ENCODE assay signal across 8 cellular contexts in genomic region chr19:43638991-43639494, GRCh38. TPM values are rescaled to one million over a fixed set of nuclear protein-coding genes. Genes with fewer than 3 reads are reported as not detected.
DNase-seq lines count a peak whose midpoint lies in the region; ATAC-seq, FAIRE-seq and TF ChIP-seq lines count a peak whose summit lies in the region.

No MANE protein-coding gene starts in this region.

- H3K36me3 Mint-ChIP-seq in activated naive CD8-positive, alpha-beta T cell treated with anti-CD3 and anti-CD28 coated beads for 36 hours, result no peaks in the 10 kb centered on the region

- H4K20me1 ChIP-seq in SK-N-SH (ENCODE audit: insufficient read depth), result no peaks in the 10 kb centered on the region
- no peaks in the 10 kb centered on the region for H4K20me1 ChIP-seq in keratinocyte (ENCODE audit: control insufficient read depth, extremely low read depth, insufficient read depth, low read length)

- H3K9me1 ChIP-seq in keratinocyte (ENCODE audit: control insufficient read depth, extremely low read depth, insufficient read depth, low read length), result no peaks in the 10 kb centered on the region

- no peaks in the 10 kb centered on the region for H3K9me3 Mint-ChIP-seq in activated naive CD8-positive, alpha-beta T cell treated with anti-CD3 and anti-CD28 coated beads for 36 hours
- H3K9me3 Mint-ChIP-seq in stimulated activated naive CD8-positive, alpha-beta T cell treated with anti-CD3 and anti-CD28 coated beads, Interleukin-15, amount 100 ng/mL, for 72 hours, result no peaks in the 10 kb centered on the region

- H3K27ac ChIP-seq in SK-N-SH (ENCODE audit: low read depth in 2 of 2, low read length in 1 of 2) (no peak overlapping the region), keratinocyte (ENCODE audit: control insufficient read depth, insufficient read depth, low read length) (no peak overlapping the region)
- H3K27ac ChIP-seq in effector memory CD4-positive, alpha-beta T cell (ENCODE audit: insufficient read depth, low read length, poor library complexity, severe bottlenecking), result no peak overlapping the region

- H3K4me3 Mint-ChIP-seq in activated naive CD8-positive, alpha-beta T cell treated with anti-CD3 and anti-CD28 coated beads for 36 hours, result peak overlapping the region; percentile 75
- H3K4me3 Mint-ChIP-seq in stimulated activated naive CD8-positive, alpha-beta T cell treated with anti-CD3 and anti-CD28 coated beads, Interleukin-15, amount 100 ng/mL, for 72 hours, result peak overlapping the region; percentile 71 to 78

- TF ChIP-seq EP300 in SK-N-SH (IDR thresholded peaks at IDR 0.05; ENCODE audit: borderline replicate concordance in 1 of 2, low read depth in 1 of 2, low read length in 1 of 2), result no peak

- H3K9me2 ChIP-seq in SK-N-SH, result no peaks in the 10 kb centered on the region

- no peak for ATAC-seq in SK-N-SH treated with all-trans-retinoic acid at 6 μM for 48 hours
- ATAC-seq in stimulated activated naive CD8-positive, alpha-beta T cell treated with anti-CD3 and anti-CD28 coated beads, Interleukin-15, amount 100 ng/mL, for 72 hours, result peak; percentile 21

- H3K9me3 ChIP-seq in SK-N-SH (no peaks in the 10 kb centered on the region), keratinocyte (ENCODE audit: control insufficient read depth, low read depth, low read length) (no peaks in the 10 kb centered on the region)
- no peaks in the 10 kb centered on the region for H3K9me3 ChIP-seq in effector memory CD4-positive, alpha-beta T cell (ENCODE audit: control insufficient read depth, low read length)

- no peak overlapping the region for H2AFZ ChIP-seq in SK-N-SH (ENCODE audit: low read depth)
- H2AFZ ChIP-seq in keratinocyte (ENCODE audit: control insufficient read depth, low read length), result no peak overlapping the region

- no peak overlapping the region for H3K27ac Mint-ChIP-seq in activated naive CD8-positive, alpha-beta T cell treated with anti-CD3 and anti-CD28 coated beads for 36 hours
- peak overlapping the region in 1 of 2 donors; percentile 22 for H3K27ac Mint-ChIP-seq in stimulated activated naive CD8-positive, alpha-beta T cell treated with anti-CD3 and anti-CD28 coated beads, Interleukin-15, amount 100 ng/mL, for 72 hours

- TF ChIP-seq CTCF in SK-N-SH (IDR thresholded peaks at IDR 0.05), result no peak
- no peak for TF ChIP-seq CTCF in keratinocyte (optimal IDR thresholded peaks at IDR 0.05 in 1 of 3, IDR thresholded peaks at IDR 0.05 in 1 of 3, conservative IDR thresholded peaks at IDR 0.05 in 1 of 3; ENCODE audit: extremely low read depth in 1 of 3, insufficient read depth in 2 of 3, low read length in 3 of 3)

- POLR2A ChIA-PET in SK-N-SH (lab: Yijun Ruan, JAX), result no interaction called here

- H3K27me3 ChIP-seq in SK-N-SH (ENCODE audit: insufficient read depth) (no peaks in the 10 kb centered on the region; the same call in 1 of the 2 replicates), keratinocyte (ENCODE audit: control insufficient read depth, extremely low read depth, insufficient read depth, low read length) (peaks cover 15% of the 10 kb centered on the region)
- H3K27me3 ChIP-seq in effector memory CD4-positive, alpha-beta T cell (replicated peaks; ENCODE audit: control insufficient read depth, insufficient read depth, low read length, poor library complexity, severe bottlenecking), result peaks cover 2% of the 10 kb centered on the region

- no peak for TF ChIP-seq RAD21 in SK-N-SH (IDR thresholded peaks at IDR 0.05; ENCODE audit: low read length)

- H3K79me2 ChIP-seq in SK-N-SH (ENCODE audit: insufficient read depth) (no peaks in the 10 kb centered on the region), keratinocyte (ENCODE audit: control insufficient read depth, insufficient read depth, low read length) (no peaks in the 10 kb centered on the region)

- dilution Hi-C loops in keratinocyte (cut with MboI; ENCODE audit: extremely low pct_ligation_motif_present, low sequenced_read_pairs), result no loop called here

- no peak for FAIRE-seq in keratinocyte (lab: Jason Lieb, UNC)

- CTCF ChIA-PET in SK-N-SH (lab: Yijun Ruan, JAX), result no interaction called here

- H3F3A ChIP-seq in SK-N-SH (replicated peaks; ENCODE audit: insufficient read depth), result peaks cover 12% of the 10 kb centered on the region

- H3K36me3 ChIP-seq in SK-N-SH (replicated peaks in 1 of 2; ENCODE audit: control insufficient read depth in 1 of 2, insufficient read depth in 2 of 2, low read length in 1 of 2) (no peaks in the 10 kb centered on the region), keratinocyte (ENCODE audit: control insufficient read depth in 2 of 2, extremely low read depth in 1 of 2, insufficient read depth in 2 of 2, low read length in 2 of 2) (no peaks in the 10 kb centered on the region)
- H3K36me3 ChIP-seq in effector memory CD4-positive, alpha-beta T cell (ENCODE audit: control insufficient read depth, insufficient read depth, low read length), result no peaks in the 10 kb centered on the region

- H3K27me3 Mint-ChIP-seq in activated naive CD8-positive, alpha-beta T cell treated with anti-CD3 and anti-CD28 coated beads for 36 hours, result peaks cover 58% of the 10 kb centered on the region
- H3K27me3 Mint-ChIP-seq in stimulated activated naive CD8-positive, alpha-beta T cell treated with anti-CD3 and anti-CD28 coated beads, Interleukin-15, amount 100 ng/mL, for 72 hours, result peaks cover 71% of the 10 kb centered on the region

- 14% methylated on average over 10 of the region's 15 CpGs for WGBS in SK-N-SH (ENCODE audit: low lambda C conversion rate)

- H3K4me1 Mint-ChIP-seq in activated naive CD8-positive, alpha-beta T cell treated with anti-CD3 and anti-CD28 coated beads for 36 hours, result peaks cover 4% of the 10 kb centered on the region
- peaks cover 28% of the 10 kb centered on the region for H3K4me1 Mint-ChIP-seq in stimulated activated naive CD8-positive, alpha-beta T cell treated with anti-CD3 and anti-CD28 coated beads, Interleukin-15, amount 100 ng/mL, for 72 hours

- H3K4me2 ChIP-seq in SK-N-SH, result peak overlapping the region; percentile 24; the same call in 1 of the 2 replicates
- H3K4me2 ChIP-seq in keratinocyte (ENCODE audit: control insufficient read depth, extremely low read depth, insufficient read depth, low read depth, low read length), result peak overlapping the region; percentile 27

- H3K9ac ChIP-seq in SK-N-SH (no peak overlapping the region), keratinocyte (ENCODE audit: control insufficient read depth, extremely low read depth, insufficient read depth, low read length) (peak overlapping the region; percentile 9)

- DNase-seq in SK-N-SH, result no peak
- DNase-seq in activated naive CD8-positive, alpha-beta T cell treated with anti-CD3 and anti-CD28 coated beads for 36 hours, result no peak
- DNase-seq in keratinocyte (ENCODE audit: low read depth, low spot score), result no peak
- DNase-seq in stimulated activated naive CD8-positive, alpha-beta T cell treated with anti-CD3 and anti-CD28 coated beads, Interleukin-15, amount 100 ng/mL, for 72 hours, result no peak
- no peak for DNase-seq in effector memory CD4-positive, alpha-beta T cell
- DNase-seq in SW 1271 (lab: John Stamatoyannopoulos, UW), result no peak
- no peak for DNase-seq in activated CD8-positive, alpha-beta memory T cell treated with anti-CD3 and anti-CD28 coated beads for 24 hours

- H3K4me1 ChIP-seq in SK-N-SH (ENCODE audit: control insufficient read depth in 1 of 2, insufficient read depth in 2 of 2, low read depth in 1 of 2, low read length in 1 of 2) (peaks cover 0 to 14% of the 10 kb centered on the region in 2 experiments; a peak in 1 of 4 replicates), keratinocyte (ENCODE audit: control insufficient read depth, extremely low read depth, insufficient read depth, low read length) (peaks cover 14% of the 10 kb centered on the region)
- H3K4me1 ChIP-seq in effector memory CD4-positive, alpha-beta T cell (ENCODE audit: control insufficient read depth, insufficient read depth, low read length, poor library complexity, severe bottlenecking), result peaks cover 5% of the 10 kb centered on the region

- H3K4me3 ChIP-seq in SK-N-SH (ENCODE audit: low read depth in 2 of 2, low read length in 1 of 2) (peak overlapping the region in 1 of 2 experiments; percentile 50; a peak in 2 of 4 replicates), keratinocyte (ENCODE audit: control insufficient read depth in 2 of 3, extremely low read depth in 1 of 3, insufficient read depth in 2 of 3, low read depth in 1 of 3, low read length in 3 of 3) (peak overlapping the region; percentile 21 to 36 (median 32))
- no peak overlapping the region for H3K4me3 ChIP-seq in effector memory CD4-positive, alpha-beta T cell (ENCODE audit: insufficient read depth, low read depth, low read length, poor library complexity, severe bottlenecking)

RNA-seq across cellular contexts. Expression of gene CADM4, which starts 0.6 kb away (rescaled TPM):
- 21.4 and 28.9 TPM in 2 replicates for polyA plus RNA-seq in SK-N-SH (2012; rRNA removed)
- polyA plus RNA-seq in SK-N-SH (2012; cell fraction: cytosol; rRNA removed), result 13.2 and 18.6 TPM in 2 replicates
- polyA plus RNA-seq in SK-N-SH (2012; cell fraction: nucleus; rRNA removed), result 11.9 and 25.2 TPM in 2 replicates
- total RNA-seq in activated naive CD8-positive, alpha-beta T cell treated with anti-CD3 and anti-CD28 coated beads for 36 hours, result under 1 TPM; 0.26 to 0.29 TPM
- 3.0 to 4.4 TPM (median 4.3 TPM) in 3 replicates for polyA plus RNA-seq in keratinocyte
- polyA plus RNA-seq in keratinocyte (2011; ENCODE audit: low read depth), result 10.5 TPM
- polyA plus RNA-seq in keratinocyte (2011; cell fraction: cytosol; rRNA removed), result 1.3 and 2.7 TPM in 2 replicates
- 5.0 and 5.6 TPM in 2 replicates for polyA plus RNA-seq in keratinocyte (2011; cell fraction: nucleus; rRNA removed)
- 8.5 and 11.1 TPM in 2 replicates for polyA plus RNA-seq in keratinocyte (2012; ENCODE audit: low replicate concordance)
- 2.4 to 4.1 TPM (median 2.8 TPM) in 3 replicates for polyA minus RNA-seq in keratinocyte
- polyA minus RNA-seq in keratinocyte (2011; cell fraction: cytosol; rRNA and poly(A)+ RNA removed), result 2.3 TPM
- polyA minus RNA-seq in keratinocyte (2011; cell fraction: nucleus; rRNA and poly(A)+ RNA removed), result 4.1 and 4.6 TPM in 2 replicates

RNA-seq across cellular contexts. Expression of gene ZNF428, which starts 19.6 kb away (rescaled TPM):
- polyA plus RNA-seq in SK-N-SH (2012; rRNA removed), result 60.9 and 79.5 TPM in 2 replicates
- 56.7 and 67.9 TPM in 2 replicates for polyA plus RNA-seq in SK-N-SH (2012; cell fraction: cytosol; rRNA removed)
- 32.6 and 47.0 TPM in 2 replicates for polyA plus RNA-seq in SK-N-SH (2012; cell fraction: nucleus; rRNA removed)
- 10 to 100 TPM; 16.8 to 19.7 TPM for total RNA-seq in activated naive CD8-positive, alpha-beta T cell treated with anti-CD3 and anti-CD28 coated beads for 36 hours
- polyA plus RNA-seq in keratinocyte, result 13.9 to 15.8 TPM (median 15.0 TPM) in 3 replicates
- 1.5 TPM for polyA plus RNA-seq in keratinocyte (2011; ENCODE audit: low read depth)
- polyA plus RNA-seq in keratinocyte (2011; cell fraction: cytosol; rRNA removed), result 8.3 and 21.5 TPM in 2 replicates
- 10.7 and 14.3 TPM in 2 replicates for polyA plus RNA-seq in keratinocyte (2011; cell fraction: nucleus; rRNA removed)
- polyA plus RNA-seq in keratinocyte (2012; ENCODE audit: low replicate concordance), result 6.5 and 26.5 TPM in 2 replicates
- 1.2 to 7.4 TPM (median 4.7 TPM) in 3 replicates for polyA minus RNA-seq in keratinocyte
- polyA minus RNA-seq in keratinocyte (2011; cell fraction: cytosol; rRNA and poly(A)+ RNA removed), result 9.4 TPM
- 2.1 and 6.4 TPM in 2 replicates for polyA minus RNA-seq in keratinocyte (2011; cell fraction: nucleus; rRNA and poly(A)+ RNA removed)

RNA-seq across cellular contexts. Expression of gene SRRM5, which starts 27.2 kb away (rescaled TPM):
- polyA plus RNA-seq in SK-N-SH (2012; rRNA removed) (0.15 and 0.19 TPM in 2 replicates), keratinocyte (0.02 to 0.03 TPM (median 0.03 TPM) in 3 replicates)
- polyA plus RNA-seq in SK-N-SH (2012; cell fraction: cytosol; rRNA removed), result 0.06 and 0.08 TPM in 2 replicates
- polyA plus RNA-seq in SK-N-SH (2012; cell fraction: nucleus; rRNA removed), result 1.3 and 1.4 TPM in 2 replicates
- total RNA-seq in activated naive CD8-positive, alpha-beta T cell treated with anti-CD3 and anti-CD28 coated beads for 36 hours, result under 1 TPM; 0.54 to 0.60 TPM
- polyA plus RNA-seq in keratinocyte (2011; ENCODE audit: low read depth), result 0.29 TPM
- polyA plus RNA-seq in keratinocyte (2011; cell fraction: cytosol; rRNA removed), result 0.04 TPM in 1 of 2 replicates, not detected in the other
- 0.31 and 0.53 TPM in 2 replicates for polyA plus RNA-seq in keratinocyte (2011; cell fraction: nucleus; rRNA removed)
- polyA plus RNA-seq in keratinocyte (2012; ENCODE audit: low replicate concordance), result 0.21 and 0.41 TPM in 2 replicates
- not detected in 3 replicates for polyA minus RNA-seq in keratinocyte
- polyA minus RNA-seq in keratinocyte (2011; cell fraction: cytosol; rRNA and poly(A)+ RNA removed), result not detected
- polyA minus RNA-seq in keratinocyte (2011; cell fraction: nucleus; rRNA and poly(A)+ RNA removed), result not detected in 2 replicates

RNA-seq across cellular contexts. Expression of gene PLAUR, which starts 30.9 kb away (rescaled TPM):
- polyA plus RNA-seq in SK-N-SH (2012; rRNA removed) (249 and 299 TPM in 2 replicates), keratinocyte (50.8 to 64.3 TPM (median 56.2 TPM) in 3 replicates)
- 120 and 152 TPM in 2 replicates for polyA plus RNA-seq in SK-N-SH (2012; cell fraction: cytosol; rRNA removed)
- 256 and 307 TPM in 2 replicates for polyA plus RNA-seq in SK-N-SH (2012; cell fraction: nucleus; rRNA removed)
- total RNA-seq in activated naive CD8-positive, alpha-beta T cell treated with anti-CD3 and anti-CD28 coated beads for 36 hours, result 1 to 10 TPM; 6.5 to 7.6 TPM
- polyA plus RNA-seq in keratinocyte (2011; ENCODE audit: low read depth), result 87.4 TPM
- 27.0 and 33.8 TPM in 2 replicates for polyA plus RNA-seq in keratinocyte (2011; cell fraction: cytosol; rRNA removed)
- 166 and 199 TPM in 2 replicates for polyA plus RNA-seq in keratinocyte (2011; cell fraction: nucleus; rRNA removed)
- polyA plus RNA-seq in keratinocyte (2012; ENCODE audit: low replicate concordance), result 41.2 and 71.4 TPM in 2 replicates
- polyA minus RNA-seq in keratinocyte, result 36.5 to 81.7 TPM (median 75.3 TPM) in 3 replicates
- 38.8 TPM for polyA minus RNA-seq in keratinocyte (2011; cell fraction: cytosol; rRNA and poly(A)+ RNA removed)
- 86.1 and 94.1 TPM in 2 replicates for polyA minus RNA-seq in keratinocyte (2011; cell fraction: nucleus; rRNA and poly(A)+ RNA removed)

RNA-seq across cellular contexts. Expression of gene ZNF576, which starts 42.6 kb away (rescaled TPM):
- 12.8 and 13.6 TPM in 2 replicates for polyA plus RNA-seq in SK-N-SH (2012; rRNA removed)
- 7.0 and 9.4 TPM in 2 replicates for polyA plus RNA-seq in SK-N-SH (2012; cell fraction: cytosol; rRNA removed)
- 8.4 and 9.5 TPM in 2 replicates for polyA plus RNA-seq in SK-N-SH (2012; cell fraction: nucleus; rRNA removed)
- 10 to 100 TPM; 11.7 to 14.9 TPM for total RNA-seq in activated naive CD8-positive, alpha-beta T cell treated with anti-CD3 and anti-CD28 coated beads for 36 hours
- 6.4 to 10.6 TPM (median 8.3 TPM) in 3 replicates for polyA plus RNA-seq in keratinocyte
- polyA plus RNA-seq in keratinocyte (2011; ENCODE audit: low read depth), result 5.2 TPM
- 8.0 and 13.6 TPM in 2 replicates for polyA plus RNA-seq in keratinocyte (2011; cell fraction: cytosol; rRNA removed)
- 5.0 and 8.7 TPM in 2 replicates for polyA plus RNA-seq in keratinocyte (2011; cell fraction: nucleus; rRNA removed)
- 8.5 and 11.8 TPM in 2 replicates for polyA plus RNA-seq in keratinocyte (2012; ENCODE audit: low replicate concordance)
- polyA minus RNA-seq in keratinocyte, result 4.3 to 7.6 TPM (median 5.7 TPM) in 3 replicates
- 4.2 TPM for polyA minus RNA-seq in keratinocyte (2011; cell fraction: cytosol; rRNA and poly(A)+ RNA removed)
- polyA minus RNA-seq in keratinocyte (2011; cell fraction: nucleus; rRNA and poly(A)+ RNA removed), result 3.9 and 4.9 TPM in 2 replicates
